ENCODE assay signal across 17 cellular contexts in the genomic region with DNA sequence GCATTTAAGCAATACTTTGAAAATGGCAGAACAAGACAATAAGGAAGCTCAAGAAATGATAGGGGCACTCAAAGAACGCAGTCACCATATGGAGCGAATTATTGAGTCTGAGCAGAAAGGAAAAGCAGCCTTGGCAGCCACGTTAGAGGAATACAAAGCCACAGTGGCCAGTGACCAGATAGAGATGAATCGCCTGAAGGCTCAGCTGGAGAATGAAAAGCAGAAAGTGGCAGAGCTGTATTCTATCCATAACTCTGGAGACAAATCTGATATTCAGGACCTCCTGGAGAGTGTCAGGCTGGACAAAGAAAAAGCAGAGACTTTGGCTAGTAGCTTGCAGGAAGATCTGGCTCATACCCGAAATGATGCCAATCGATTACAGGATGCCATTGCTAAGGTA. TPM values are rescaled to one million over a fixed set of nuclear protein-coding genes. Genes with fewer than 3 reads are reported as not detected.
DNase-seq lines count a peak whose midpoint lies in the region; ATAC-seq and TF ChIP-seq lines count a peak whose summit lies in the region.
"Had no signal": no experiment of that assay in that cellular context is flagged by ENCODE, and none has a peak within 500 bp of the region (broad histone marks: within the 10 kb centered on the region; RNA-seq: fewer than 3 reads in every experiment).

No MANE protein-coding gene starts in this region.

- peaks cover 12% of the 10 kb centered on the region for H3K36me3 ChIP-seq in CD8-positive, alpha-beta T cell (ENCODE audit: insufficient read depth, low read length)

- peaks cover 59% of the 10 kb centered on the region for H3K36me3 Mint-ChIP-seq in brain
- peaks cover 21% of the 10 kb centered on the region for H3K36me3 Mint-ChIP-seq in memory B cell
- peaks cover 73% of the 10 kb centered on the region for H3K36me3 Mint-ChIP-seq in CD8-positive, alpha-beta T cell

- H3K4me3 ChIP-seq in CD8-positive, alpha-beta T cell (ENCODE audit: low read depth, low read length), result no peak overlapping the region
- H3K4me3 ChIP-seq: GM23338, Peyer's patch had no signal

- H3K27me3 ChIP-seq in CD8-positive, alpha-beta T cell (ENCODE audit: insufficient read depth, low read length), result no peaks in the 10 kb centered on the region
- H3K27me3 ChIP-seq: Peyer's patch had no signal

- H3K27me3 Mint-ChIP-seq in brain, result no peaks in the 10 kb centered on the region
- H3K27me3 Mint-ChIP-seq in memory B cell, result no peaks in the 10 kb centered on the region
- H3K27me3 Mint-ChIP-seq in CD8-positive, alpha-beta T cell (ENCODE audit: low read depth), result no peaks in the 10 kb centered on the region
- H3K27me3 Mint-ChIP-seq: CD4-positive, CD25-positive, alpha-beta regulatory T cell had no signal

- intact Hi-C loops in CD8-positive, alpha-beta T cell (cut with DNase I, micrococcal nuclease), result no loop called here

- H3K9me3 Mint-ChIP-seq in brain, result peaks cover 0 to 8% (median 3%) of the 10 kb centered on the region in 5 experiments
- H3K9me3 Mint-ChIP-seq in memory B cell, result no peaks in the 10 kb centered on the region
- H3K9me3 Mint-ChIP-seq in CD8-positive, alpha-beta T cell, result no peaks in the 10 kb centered on the region
- H3K9me3 Mint-ChIP-seq: CD4-positive, CD25-positive, alpha-beta regulatory T cell had no signal

- H3K27ac Mint-ChIP-seq in brain, result peak overlapping the region in 4 of 5 experiments; percentile 15 to 65 (median 30)
- H3K27ac Mint-ChIP-seq in memory B cell, result peak overlapping the region; percentile 55
- H3K27ac Mint-ChIP-seq in CD8-positive, alpha-beta T cell, result no peak overlapping the region
- H3K27ac Mint-ChIP-seq: GM23338 had no signal

- H3K4me1 Mint-ChIP-seq in brain (peaks cover 11% of the 10 kb centered on the region), memory B cell (peaks cover 3% of the 10 kb centered on the region)
- peaks cover 12% of the 10 kb centered on the region for H3K4me1 Mint-ChIP-seq in CD8-positive, alpha-beta T cell (ENCODE audit: low read depth)

- DNase-seq in AG20443 (ENCODE audit: low spot score) (peak; percentile 56), G401 (ENCODE audit: low spot score) (peak; percentile 30), memory B cell (ENCODE audit: low spot score in 2 of 2) (no peak)
- no peak for DNase-seq in CD8-positive, alpha-beta T cell
- DNase-seq: Calu3; CD4-positive, CD25-positive, alpha-beta regulatory T cell; KBM-7; NCI-H1105; NCI-H187; NCI-H446; Peyer's patch; SHP77 had no signal

- ATAC-seq in memory B cell (ENCODE audit: low read depth) (no peak), GM18517 (IDR thresholded peaks at IDR 0.05; ENCODE audit: unreplicated experiment) (no peak), GM19324 (IDR thresholded peaks at IDR 0.05; ENCODE audit: low FRiP score, unreplicated experiment) (no peak), GM18868 (IDR thresholded peaks at IDR 0.05; ENCODE audit: unreplicated experiment) (no peak)
- ATAC-seq in CD8-positive, alpha-beta T cell, result no peak
- ATAC-seq: GM23338 had no signal

- H3K27ac ChIP-seq in CD8-positive, alpha-beta T cell (ENCODE audit: low read depth, low read length), result no peak overlapping the region

- H3K9me3 ChIP-seq in CD8-positive, alpha-beta T cell (ENCODE audit: low read length), result no peaks in the 10 kb centered on the region
- H3K9me3 ChIP-seq: Peyer's patch had no signal

- H3K4me3 Mint-ChIP-seq in brain (no peak overlapping the region), memory B cell (no peak overlapping the region)
- no peak overlapping the region for H3K4me3 Mint-ChIP-seq in CD8-positive, alpha-beta T cell
- H3K4me3 Mint-ChIP-seq: CD4-positive, CD25-positive, alpha-beta regulatory T cell; GM23338 had no signal

- TF ChIP-seq CTCF in brain (conservative IDR thresholded peaks at IDR 0.05), result no peak
- no peak for TF ChIP-seq CTCF in CD8-positive, alpha-beta T cell (IDR thresholded peaks at IDR 0.05)

- no peaks in the 10 kb centered on the region for H3K4me1 ChIP-seq in CD8-positive, alpha-beta T cell (ENCODE audit: insufficient read depth, low read length)

- in situ Hi-C loops in G401 (cut with HindIII; ENCODE audit: low sequenced_read_pairs), result no loop called here

- CTCF ChIA-PET in CD8-positive, alpha-beta T cell (lab: Charles Lee), result interaction anchor here (0.8 to 1.2 kb wide), 2 partner anchors 174 to 203 kb away, joined by 3 read pairs; no protein-coding TSS in a partner anchor

- POLR2A ChIA-PET in CD8-positive, alpha-beta T cell (lab: Charles Lee), result no interaction called here

RNA-seq across cellular contexts. Expression of gene SPECC1L, which starts 51.9 kb away (rescaled TPM):
- total RNA-seq in G401 (2014; rRNA removed; shearing (Covaris generic)), result 7.6 and 12.0 TPM in 2 replicates
- 38.0 TPM for polyA plus RNA-seq in brain (ENCODE audit: insufficient read depth, low read depth, low replicate concordance)
- 10 to 100 TPM; 24.7 to 28.6 TPM for total RNA-seq in CD8-positive, alpha-beta T cell

Comparison
In these comparisons a context has a peak if more than half of its experiments do, and no peak if none do; other contexts are left out.
1. DNase-seq: peak in AG20443 (single experiment) and G401 (single experiment); none in memory B cell (0 of 2) and CD8-positive, alpha-beta T cell (0 of 7).